In the genomic region with DNA sequence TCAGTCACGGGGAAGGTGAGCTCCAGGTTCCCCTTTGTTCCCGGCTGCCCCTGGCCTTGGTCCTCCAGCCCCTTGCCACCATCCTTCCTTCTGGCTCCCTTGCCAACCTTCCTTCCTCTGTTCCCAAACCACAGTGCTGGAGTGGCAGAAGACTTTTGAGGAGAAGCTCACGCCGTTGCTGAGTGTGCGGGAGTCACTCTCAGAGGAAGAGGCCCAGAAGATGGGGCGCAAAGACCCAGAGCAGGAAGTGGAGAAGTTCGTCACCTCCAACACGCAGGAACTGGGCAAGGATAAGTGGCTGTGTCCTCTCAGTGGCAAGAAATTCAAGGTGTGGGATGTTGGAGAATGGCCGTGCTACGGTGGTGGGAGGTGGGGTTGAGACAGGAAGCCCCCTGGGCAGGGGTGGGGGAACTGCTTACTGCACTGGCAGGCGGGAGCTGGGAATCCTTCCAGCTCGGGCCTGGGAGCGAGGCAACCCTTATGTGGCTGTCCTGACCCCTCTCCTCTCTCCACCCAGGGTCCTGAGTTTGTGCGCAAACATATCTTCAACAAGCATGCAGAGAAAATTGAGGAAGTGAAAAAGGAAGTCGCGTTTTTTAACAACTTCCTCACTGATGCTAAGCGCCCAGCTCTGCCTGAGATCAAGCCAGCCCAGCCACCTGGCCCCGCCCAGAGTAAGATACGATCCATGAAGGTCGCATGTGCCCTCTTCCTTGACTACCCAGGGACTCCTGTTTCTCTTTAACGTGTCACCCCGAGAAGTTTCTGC, we compare ENCODE assay signal across 8 cellular contexts. TPM values are rescaled to one million over a fixed set of nuclear protein-coding genes. Genes with fewer than 3 reads are reported as not detected.
DNase-seq lines count a peak whose midpoint lies in the region; ATAC-seq and TF ChIP-seq lines count a peak whose summit lies in the region.

No MANE protein-coding gene starts in this region.

- peaks cover 36 to 57% (median 45%) of the 10 kb centered on the region in 3 donors for H3K4me1 Mint-ChIP-seq in T-cell
- peaks cover 79% of the 10 kb centered on the region for H3K4me1 Mint-ChIP-seq in stimulated activated effector memory CD8-positive, alpha-beta T cell treated with anti-CD3 and anti-CD28 coated beads, Interleukin-12 subunit alpha, Interleukin-12 subunit beta, amount 100 ng/mL, for 72 hours

- ATAC-seq in HG03135 (IDR thresholded peaks at IDR 0.05; ENCODE audit: unreplicated experiment): peak; percentile 51
- peak; percentile 31 to 42 (median 40) for ATAC-seq in T-cell (replicated peaks in 1 of 4)
- ATAC-seq in stimulated activated effector memory CD8-positive, alpha-beta T cell treated with anti-CD3 and anti-CD28 coated beads, Interleukin-12 subunit alpha, Interleukin-12 subunit beta, amount 100 ng/mL, for 72 hours: no peak
- ATAC-seq in GM21360 (IDR thresholded peaks at IDR 0.05; ENCODE audit: unreplicated experiment): no peak
- ATAC-seq in aorta (ENCODE audit: low FRiP score): no peak

- H3K27ac ChIP-seq in duodenal mucosa (ENCODE audit: low read depth, low read length) (peak overlapping the region; percentile 40), aorta (ENCODE audit: low read depth in 1 of 2, low read length in 2 of 2) (no peak overlapping the region), prostate gland (no peak overlapping the region)

- H3K36me3 ChIP-seq in duodenal mucosa (ENCODE audit: control insufficient read depth in 1 of 2, insufficient read depth in 2 of 2, low read length in 2 of 2) (peaks cover 40 to 58% of the 10 kb centered on the region in 2 donors), aorta (ENCODE audit: control insufficient read depth in 1 of 2, insufficient read depth in 2 of 2, low read length in 1 of 2) (peaks cover 2 to 14% of the 10 kb centered on the region in 2 donors), prostate gland (peaks cover 22 to 41% of the 10 kb centered on the region in 2 donors)

- TF ChIP-seq POLR2A in GM18951 (IDR thresholded peaks at IDR 0.05; ENCODE audit: extremely low read depth, insufficient read depth, insufficient read length) (peak; percentile 50), prostate gland (IDR thresholded peaks at IDR 0.05) (no peak)

- CTCF ChIA-PET in T-cell (lab: Charles Lee): interaction anchor here in 1 of 2 donors (1.1 kb wide), 1 partner anchor 12 kb away, joined by 5 read pairs; a partner anchor contains a TSS

- H3K4me3 ChIP-seq in duodenal mucosa (ENCODE audit: low read depth in 1 of 2, low read length in 2 of 2): peak overlapping the region in 1 of 2 donors; percentile 70
- H3K4me3 ChIP-seq in aorta (ENCODE audit: low read length in 2 of 2): no peak overlapping the region
- H3K4me3 ChIP-seq in prostate gland: no peak overlapping the region

- POLR2A ChIA-PET in T-cell (lab: Charles Lee): no interaction called here

- WGBS in aorta, 2 donors: 74 to 75% methylated on average over 22 of the region's 22 CpGs
- 63% methylated on average over 22 of the region's 22 CpGs for WGBS in prostate gland

- H3K27me3 ChIP-seq in duodenal mucosa (ENCODE audit: control insufficient read depth in 1 of 2, insufficient read depth in 2 of 2, low read length in 2 of 2): no peaks in the 10 kb centered on the region
- no peaks in the 10 kb centered on the region for H3K27me3 ChIP-seq in aorta (ENCODE audit: control insufficient read depth in 1 of 2, insufficient read depth in 2 of 2, low read length in 1 of 2)
- no peaks in the 10 kb centered on the region for H3K27me3 ChIP-seq in prostate gland (replicated peaks; ENCODE audit: insufficient read depth)

- H3K4me3 Mint-ChIP-seq in T-cell: peak overlapping the region; percentile 79 to 83 (median 81)
- H3K4me3 Mint-ChIP-seq in stimulated activated effector memory CD8-positive, alpha-beta T cell treated with anti-CD3 and anti-CD28 coated beads, Interleukin-12 subunit alpha, Interleukin-12 subunit beta, amount 100 ng/mL, for 72 hours: peak overlapping the region; percentile 79

- no peaks in the 10 kb centered on the region for H3K9me3 Mint-ChIP-seq in T-cell
- no peaks in the 10 kb centered on the region for H3K9me3 Mint-ChIP-seq in stimulated activated effector memory CD8-positive, alpha-beta T cell treated with anti-CD3 and anti-CD28 coated beads, Interleukin-12 subunit alpha, Interleukin-12 subunit beta, amount 100 ng/mL, for 72 hours

- no peak for TF ChIP-seq CTCF in prostate gland (IDR thresholded peaks at IDR 0.05)

- H3K27me3 Mint-ChIP-seq in T-cell: peaks cover 7 to 13% of the 10 kb centered on the region in 2 donors

- in situ Hi-C loops in GM18951 (cut with MboI; ENCODE audit: low sequenced_read_pairs, unreplicated experiment): no loop called here

- H3K4me1 ChIP-seq in duodenal mucosa (ENCODE audit: control insufficient read depth in 1 of 2, insufficient read depth in 2 of 2, low read length in 2 of 2): peaks cover 26 to 32% of the 10 kb centered on the region in 2 donors
- H3K4me1 ChIP-seq in aorta (ENCODE audit: control insufficient read depth in 1 of 2, insufficient read depth in 2 of 2, low read length in 2 of 2): no peaks in the 10 kb centered on the region
- H3K4me1 ChIP-seq in prostate gland (replicated peaks): peaks cover 17% of the 10 kb centered on the region

- peak overlapping the region in 1 of 2 donors; percentile 33 for H3K9ac ChIP-seq in duodenal mucosa (ENCODE audit: low read depth in 1 of 2, low read length in 2 of 2)

- DNase-seq in T-cell (peak in 31 of 34 experiments; percentile 43 to 69 (median 57)), aorta (no peak), prostate gland (ENCODE audit: low spot score) (no peak)
- no peak for DNase-seq in stimulated activated effector memory CD8-positive, alpha-beta T cell treated with anti-CD3 and anti-CD28 coated beads, Interleukin-12 subunit alpha, Interleukin-12 subunit beta, amount 100 ng/mL, for 72 hours (ENCODE audit: low spot score in 2 of 2)

- H3K9me3 ChIP-seq in duodenal mucosa (ENCODE audit: control insufficient read depth in 1 of 2, low read length in 2 of 2): no peaks in the 10 kb centered on the region
- H3K9me3 ChIP-seq in aorta (ENCODE audit: control insufficient read depth, low read length): no peaks in the 10 kb centered on the region
- H3K9me3 ChIP-seq in prostate gland: no peaks in the 10 kb centered on the region

- intact Hi-C loops in aorta (cut with DNase I) (no loop called here), prostate gland (cut with DNase I) (no loop called here)

- peak overlapping the region; percentile 94 to 96 for H3K27ac Mint-ChIP-seq in T-cell
- peak overlapping the region; percentile 87 for H3K27ac Mint-ChIP-seq in stimulated activated effector memory CD8-positive, alpha-beta T cell treated with anti-CD3 and anti-CD28 coated beads, Interleukin-12 subunit alpha, Interleukin-12 subunit beta, amount 100 ng/mL, for 72 hours

- peaks cover 52% of the 10 kb centered on the region for H3K36me3 Mint-ChIP-seq in T-cell
- peaks cover 74% of the 10 kb centered on the region for H3K36me3 Mint-ChIP-seq in stimulated activated effector memory CD8-positive, alpha-beta T cell treated with anti-CD3 and anti-CD28 coated beads, Interleukin-12 subunit alpha, Interleukin-12 subunit beta, amount 100 ng/mL, for 72 hours

RNA-seq across cellular contexts. Expression of a gene that starts 2.1 kb away (rescaled TPM):
- total RNA-seq in T-cell (1 to 10 TPM in 4 of 5 donors, under 1 TPM in 1; 0.50 to 9.0 (median 6.2) TPM), aorta (1 to 10 TPM; 2.0 to 2.6 TPM), prostate gland (1 to 10 TPM; 6.4 to 8.4 TPM)
- polyA plus RNA-seq in aorta: 1 to 10 TPM; 1.5 to 2.0 TPM

RNA-seq across cellular contexts. Expression of a gene that starts 8.3 kb away (rescaled TPM):
- total RNA-seq in T-cell (under 1 TPM; 0.13 to 0.84 (median 0.44) TPM), aorta (1 to 10 TPM; 2.0 to 2.6 TPM), prostate gland (10 to 100 TPM in 1 of 2 donors, 1 to 10 TPM in 1; 6.6 to 17.5 TPM)
- polyA plus RNA-seq in aorta: 1 to 10 TPM; 1.0 to 1.1 TPM

RNA-seq across cellular contexts. Expression of a gene that starts 12.5 kb away (rescaled TPM):
- total RNA-seq in T-cell (100 to 1,000 TPM; 224 to 308 (median 243) TPM), aorta (100 to 1,000 TPM in 1 of 2 donors, 10 to 100 TPM in 1; 95.5 to 118 TPM), prostate gland (100 to 1,000 TPM; 105 to 182 TPM)
- polyA plus RNA-seq in aorta: 100 to 1,000 TPM in 1 of 2 donors, 10 to 100 TPM in 1; 22.2 to 151 TPM

RNA-seq across cellular contexts. Expression of a gene that starts 20.2 kb away (rescaled TPM):
- total RNA-seq in T-cell (10 to 100 TPM in 2 of 5 donors, 1 to 10 TPM in 3; 5.6 to 14.6 (median 8.8) TPM), aorta (10 to 100 TPM; 77.3 to 80.3 TPM), prostate gland (100 to 1,000 TPM in 1 of 2 donors, 10 to 100 TPM in 1; 65.9 to 113 TPM)
- 100 to 1,000 TPM in 1 of 2 donors, 10 to 100 TPM in 1; 39.3 to 136 TPM for polyA plus RNA-seq in aorta

RNA-seq across cellular contexts. Expression of a gene that starts 34.9 kb away (rescaled TPM):
- 10 to 100 TPM; 49.9 to 72.6 (median 70.2) TPM for total RNA-seq in T-cell
- 10 to 100 TPM; 20.3 to 34.3 TPM for total RNA-seq in aorta
- 10 to 100 TPM in 1 of 2 donors, 1 to 10 TPM in 1; 8.5 to 43.9 TPM for polyA plus RNA-seq in aorta
- total RNA-seq in prostate gland: 10 to 100 TPM; 22.0 to 29.4 TPM

Comparison
In these comparisons a context has a peak if more than half of its experiments do, and no peak if none do; other contexts are left out.
1. ATAC-seq: peak in HG03135 (single experiment) and T-cell (4 of 4); none in stimulated activated effector memory CD8-positive, alpha-beta T cell treated with anti-CD3 and anti-CD28 coated beads, Interleukin-12 subunit alpha, Interleukin-12 subunit beta, amount 100 ng/mL, for 72 hours (single experiment), GM21360 (single experiment) and aorta (single experiment).
2. DNase-seq: peak in T-cell (31 of 34); none in stimulated activated effector memory CD8-positive, alpha-beta T cell treated with anti-CD3 and anti-CD28 coated beads, Interleukin-12 subunit alpha, Interleukin-12 subunit beta, amount 100 ng/mL, for 72 hours (0 of 2), aorta (0 of 2) and prostate gland (single experiment).